15 cellular contexts compared by ENCODE assay signal in the genomic region with DNA sequence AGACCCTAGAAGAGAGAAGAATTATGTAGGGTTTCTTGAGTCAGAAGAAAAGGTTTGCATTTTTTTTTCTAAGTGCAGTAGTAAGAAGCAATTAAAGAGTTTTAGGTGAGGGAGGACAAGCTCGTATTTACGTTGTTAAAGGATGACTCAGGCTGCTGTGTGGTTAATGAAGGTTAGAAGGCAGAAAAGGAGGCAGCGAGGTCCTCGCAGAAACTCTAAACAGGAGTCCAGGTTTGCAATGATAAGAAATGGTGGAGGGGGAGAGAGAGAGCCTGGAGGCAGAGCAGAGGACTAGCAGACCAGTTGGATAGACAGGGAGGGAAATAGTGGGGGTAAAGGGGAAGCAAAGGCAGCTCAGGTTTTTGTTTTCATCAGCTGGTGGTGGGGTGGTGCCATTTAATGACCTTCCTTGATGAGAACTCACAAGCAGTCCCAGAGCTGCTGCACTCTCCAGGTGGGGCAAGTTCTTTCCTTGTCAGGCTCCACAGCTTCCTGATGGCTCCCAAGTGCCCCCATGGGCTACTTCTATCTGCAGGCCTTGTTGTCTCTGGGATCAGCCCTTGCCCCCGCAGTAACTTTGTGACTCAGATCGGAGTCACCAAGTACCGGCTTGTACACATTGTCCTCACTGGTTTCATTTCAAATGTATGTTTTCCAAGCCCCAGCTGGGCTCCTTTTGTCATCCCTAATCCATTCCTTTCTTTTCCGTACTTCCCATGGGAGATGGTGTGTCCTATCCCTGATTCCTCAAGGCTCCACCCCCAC. TPM values are rescaled to one million over a fixed set of nuclear protein-coding genes. Genes with fewer than 3 reads are reported as not detected.
DNase-seq lines count a peak whose midpoint lies in the region; ATAC-seq and TF ChIP-seq lines count a peak whose summit lies in the region.
"Had no signal": no experiment of that assay in that cellular context is flagged by ENCODE, and none has a peak within 500 bp of the region (broad histone marks: within the 10 kb centered on the region; RNA-seq: fewer than 3 reads in every experiment).

No MANE protein-coding gene starts in this region.

- H3K4me2 ChIP-seq in Karpas-422 (ENCODE audit: low read depth, low read length, poor library complexity, severe bottlenecking) = no peak overlapping the region

- H3K4me3 ChIP-seq in Karpas-422 (ENCODE audit: low read length) (no peak overlapping the region), astrocyte of the spinal cord (ENCODE audit: low read depth, low read length) (no peak overlapping the region)
- H3K4me3 ChIP-seq: vagina had no signal

- no peak overlapping the region for H3K4me3 Mint-ChIP-seq in glutamatergic neuron (ENCODE audit: unreplicated experiment)
- H3K4me3 Mint-ChIP-seq: activated CD4-positive, alpha-beta T cell treated with anti-CD3 and anti-CD28 coated beads, Interleukin-2, amount 10 ng/mL, durations not matched to agents 7 days and 5 days; neural crest cell had no signal

- peaks cover 2% of the 10 kb centered on the region for H3K9me3 Mint-ChIP-seq in glutamatergic neuron (ENCODE audit: unreplicated experiment)
- H3K9me3 Mint-ChIP-seq: activated CD4-positive, alpha-beta T cell treated with anti-CD3 and anti-CD28 coated beads, Interleukin-2, amount 10 ng/mL, durations not matched to agents 7 days and 5 days had no signal

- peaks cover 4% of the 10 kb centered on the region for H3K4me1 Mint-ChIP-seq in glutamatergic neuron (ENCODE audit: low read depth, unreplicated experiment)
- H3K4me1 Mint-ChIP-seq: activated CD4-positive, alpha-beta T cell treated with anti-CD3 and anti-CD28 coated beads, Interleukin-2, amount 10 ng/mL, durations not matched to agents 7 days and 5 days had no signal

- H3K9me3 ChIP-seq in Karpas-422 (ENCODE audit: low read length) = no peaks in the 10 kb centered on the region
- H3K9me3 ChIP-seq: vagina had no signal

- intact Hi-C loops in Right ventricle myocardium superior (cut with DNase I) = no loop called here

- ATAC-seq in GM18861 (IDR thresholded peaks at IDR 0.05; ENCODE audit: unreplicated experiment) (no peak), GM21360 (IDR thresholded peaks at IDR 0.05; ENCODE audit: unreplicated experiment) (no peak), Right ventricle myocardium superior (ENCODE audit: poor library complexity) (no peak)

- no peaks in the 10 kb centered on the region for H3K9me2 ChIP-seq in Karpas-422 (replicated peaks; ENCODE audit: insufficient read depth, low read length)

- H3K27ac ChIP-seq in Karpas-422 (ENCODE audit: low read length) = no peak overlapping the region
- H3K27ac ChIP-seq: C4-2B, vagina had no signal

- H3K79me2 ChIP-seq in Karpas-422 (ENCODE audit: low read length) = no peaks in the 10 kb centered on the region

- in situ Hi-C loops in astrocyte of the spinal cord (cut with HindIII; ENCODE audit: low sequenced_read_pairs) = no loop called here

- H3K27ac Mint-ChIP-seq in glutamatergic neuron (ENCODE audit: unreplicated experiment) = no peak overlapping the region
- H3K27ac Mint-ChIP-seq: activated CD4-positive, alpha-beta T cell treated with anti-CD3 and anti-CD28 coated beads, Interleukin-2, amount 10 ng/mL, durations not matched to agents 7 days and 5 days had no signal

- DNase-seq in AG20443 (ENCODE audit: low spot score) (peak; percentile 62), Karpas-422 (peak; percentile 14), astrocyte of the spinal cord (ENCODE audit: low read depth, low spot score) (peak; percentile 80), kidney tubule cell (ENCODE audit: low spot score) (peak; percentile 77), glutamatergic neuron (no peak), Right ventricle myocardium superior (no peak)
- DNase-seq: activated CD4-positive, alpha-beta T cell treated with anti-CD3 and anti-CD28 coated beads, Interleukin-2, amount 10 ng/mL, durations not matched to agents 7 days and 5 days; caudate nucleus; NCI-H1417; NK-92 treated with Interleukin-12 subunit alpha and Interleukin-12 subunit beta, amount 100 ng/mL, for 24 hours had no signal

- H3K9ac ChIP-seq in Karpas-422 (ENCODE audit: low read length) = no peak overlapping the region

- H3K27me3 Mint-ChIP-seq in glutamatergic neuron (ENCODE audit: unreplicated experiment) = no peaks in the 10 kb centered on the region

- H4K20me1 ChIP-seq in Karpas-422 (ENCODE audit: insufficient read depth, low read depth, low read length) = no peaks in the 10 kb centered on the region

- no peak for TF ChIP-seq CTCF in astrocyte of the spinal cord (IDR thresholded peaks at IDR 0.05; ENCODE audit: low read depth, low read length)
- TF ChIP-seq CTCF in glutamatergic neuron (IDR thresholded peaks at IDR 0.05; ENCODE audit: partially characterized antibody, unreplicated experiment) = no peak

- peaks cover 6% of the 10 kb centered on the region for H3K36me3 Mint-ChIP-seq in glutamatergic neuron (ENCODE audit: unreplicated experiment)

- H2AFZ ChIP-seq in Karpas-422 (ENCODE audit: low read length) = no peak overlapping the region

- peaks cover 61% of the 10 kb centered on the region for H3K4me1 ChIP-seq in Karpas-422 (ENCODE audit: low read length)
- H3K4me1 ChIP-seq: vagina had no signal

- no peaks in the 10 kb centered on the region for H3K36me3 ChIP-seq in Karpas-422 (ENCODE audit: insufficient read depth, low read length)
- H3K36me3 ChIP-seq: vagina had no signal

- H3K27me3 ChIP-seq in Karpas-422 (ENCODE audit: low read length) = no peaks in the 10 kb centered on the region
- H3K27me3 ChIP-seq: vagina had no signal

RNA-seq across cellular contexts. Expression of a gene that starts 8.3 kb away (rescaled TPM):
- total RNA-seq in Karpas-422 (2014; rRNA removed; shearing (Covaris generic); ENCODE audit: low replicate concordance) = 0.22 and 1.4 TPM in 2 replicates
- total RNA-seq in glutamatergic neuron (ENCODE audit: unreplicated experiment) = not detected
- total RNA-seq in Right ventricle myocardium superior = 1.00 TPM

RNA-seq across cellular contexts. Expression of a gene that starts 33.0 kb away (rescaled TPM):
- total RNA-seq in Karpas-422 (2014; rRNA removed; shearing (Covaris generic); ENCODE audit: low replicate concordance) = 0.30 and 0.54 TPM in 2 replicates
- total RNA-seq in glutamatergic neuron (ENCODE audit: unreplicated experiment) (0.74 TPM), Right ventricle myocardium superior (not detected)
- total RNA-seq: neural crest cell had no signal

Comparison
In these comparisons a context has a peak if more than half of its experiments do, and no peak if none do; other contexts are left out.
1. DNase-seq: peak in AG20443 (single experiment), Karpas-422 (single experiment), astrocyte of the spinal cord (single experiment) and kidney tubule cell (single experiment); none in glutamatergic neuron (single experiment) and Right ventricle myocardium superior (single experiment).